ENCODE assay signal across 18 cellular contexts in genomic region chr2:25512707-25513106, GRCh38.
DNase-seq lines count a peak whose midpoint lies in the region; ATAC-seq and TF ChIP-seq lines count a peak whose summit lies in the region.
"Had no signal": no experiment of that assay in that cellular context is flagged by ENCODE, and none has a peak within 500 bp of the region (broad histone marks: within the 10 kb centered on the region; RNA-seq: fewer than 3 reads in every experiment).

No MANE protein-coding gene starts in this region.

- H3K27ac ChIP-seq in RWPE2 (ENCODE audit: poor library complexity, severe bottlenecking) (peak overlapping the region; percentile 21), testis (no peak overlapping the region)
- H3K27ac ChIP-seq: C4-2B, KMS-11 had no signal

- H3K36me3 Mint-ChIP-seq in T-helper 2 cell treated with Interferon-gamma antibody and Interleukin-4, amounts not matched to agents 5 μg/mL and 100 μg/mL, for 36 hours (ENCODE audit: low read depth), result peaks cover 1% of the 10 kb centered on the region
- peaks cover under 1% of the 10 kb centered on the region for H3K36me3 Mint-ChIP-seq in stimulated activated memory B cell treated with anti-CD40 and anti-IgM and Interleukin-4, amounts not matched to agents 10 μg/mL and 1 μg/mL and 100 μg/mL, for 72 hours

- H3K9me3 Mint-ChIP-seq in T-helper 2 cell treated with Interferon-gamma antibody and Interleukin-4, amounts not matched to agents 5 μg/mL and 100 μg/mL, for 36 hours, result no peaks in the 10 kb centered on the region
- no peaks in the 10 kb centered on the region for H3K9me3 Mint-ChIP-seq in stimulated activated memory B cell treated with anti-CD40 and anti-IgM and Interleukin-4, amounts not matched to agents 10 μg/mL and 1 μg/mL and 100 μg/mL, for 72 hours

- TF ChIP-seq POLR2A in testis (IDR thresholded peaks at IDR 0.05), result no peak

- H3K4me3 ChIP-seq in RWPE2 (ENCODE audit: severe bottlenecking) (no peak overlapping the region), testis (no peak overlapping the region)

- DNase-seq in T-helper 2 cell treated with Interferon-gamma antibody and Interleukin-4, amounts not matched to agents 5 μg/mL and 100 μg/mL, for 36 hours (ENCODE audit: low spot score), result no peak
- DNase-seq in T-helper 2 cell (no peak), RWPE2 (ENCODE audit: low spot score) (no peak), islet precursor cell (peak; percentile 61), NCI-H524 treated with DMSO at 0.1 percent for 48 hours (lab: John Stamatoyannopoulos, UW) (no peak), testis (no peak)
- DNase-seq: 8988T; activated CD4-positive, alpha-beta T cell treated with anti-CD3 and anti-CD28 coated beads for 1 hour; activated CD8-positive, alpha-beta memory T cell treated with anti-CD3 and anti-CD28 coated beads, Interleukin-2, amount 50 U/mL, for 48 hours; central memory CD4-positive, alpha-beta T cell; DMS53; foreskin fibroblast; NCI-H1436; stimulated activated CD4-positive, alpha-beta T cell treated with anti-CD3 and anti-CD28 coated beads, Interleukin-1b, Interleukin-23, amount 100 ng/mL, for 48 hours had no signal

- H3K4me1 ChIP-seq in RWPE2 (ENCODE audit: insufficient read depth, poor library complexity, severe bottlenecking), result peaks cover 5% of the 10 kb centered on the region
- H3K4me1 ChIP-seq in testis, result peaks cover 3% of the 10 kb centered on the region

- intact Hi-C loops in testis (cut with DNase I; ENCODE audit: low total_unique reads), result no loop called here

- H3K9me3 ChIP-seq in RWPE2 (ENCODE audit: severe bottlenecking) (no peaks in the 10 kb centered on the region), testis (no peaks in the 10 kb centered on the region)

- no peaks in the 10 kb centered on the region for H3K27me3 Mint-ChIP-seq in T-helper 2 cell treated with Interferon-gamma antibody and Interleukin-4, amounts not matched to agents 5 μg/mL and 100 μg/mL, for 36 hours (ENCODE audit: low read depth)
- no peaks in the 10 kb centered on the region for H3K27me3 Mint-ChIP-seq in stimulated activated memory B cell treated with anti-CD40 and anti-IgM and Interleukin-4, amounts not matched to agents 10 μg/mL and 1 μg/mL and 100 μg/mL, for 72 hours

- H3K4me3 Mint-ChIP-seq in T-helper 2 cell treated with Interferon-gamma antibody and Interleukin-4, amounts not matched to agents 5 μg/mL and 100 μg/mL, for 36 hours, result no peak overlapping the region
- H3K4me3 Mint-ChIP-seq in stimulated activated memory B cell treated with anti-CD40 and anti-IgM and Interleukin-4, amounts not matched to agents 10 μg/mL and 1 μg/mL and 100 μg/mL, for 72 hours, result no peak overlapping the region

- TF ChIP-seq CTCF in RWPE2 (IDR thresholded peaks at IDR 0.05; ENCODE audit: poor library complexity, severe bottlenecking) (no peak), testis (IDR thresholded peaks at IDR 0.05) (no peak)

- peak overlapping the region; percentile 8 for H3K27ac Mint-ChIP-seq in T-helper 2 cell treated with Interferon-gamma antibody and Interleukin-4, amounts not matched to agents 5 μg/mL and 100 μg/mL, for 36 hours
- H3K27ac Mint-ChIP-seq in stimulated activated memory B cell treated with anti-CD40 and anti-IgM and Interleukin-4, amounts not matched to agents 10 μg/mL and 1 μg/mL and 100 μg/mL, for 72 hours, result peak overlapping the region; percentile 47

- ATAC-seq in RWPE2 (ENCODE audit: low read depth) (peak; percentile 60; the same call in 2 of the 3 replicates), HG02610 (IDR thresholded peaks at IDR 0.05; ENCODE audit: unreplicated experiment) (no peak)
- ATAC-seq in stimulated activated memory B cell treated with anti-CD40 and anti-IgM and Interleukin-4, amounts not matched to agents 10 μg/mL and 1 μg/mL and 100 μg/mL, for 72 hours, result no peak

- H3K27me3 ChIP-seq in RWPE2 (ENCODE audit: insufficient read depth, poor library complexity, severe bottlenecking) (no peaks in the 10 kb centered on the region), testis (no peaks in the 10 kb centered on the region)

- no peaks in the 10 kb centered on the region for H3K36me3 ChIP-seq in RWPE2 (ENCODE audit: low read depth)
- H3K36me3 ChIP-seq in testis (ENCODE audit: low read depth, missing control alignments), result no peaks in the 10 kb centered on the region

- H3K4me1 Mint-ChIP-seq in T-helper 2 cell treated with Interferon-gamma antibody and Interleukin-4, amounts not matched to agents 5 μg/mL and 100 μg/mL, for 36 hours (ENCODE audit: low read depth), result peaks cover 19% of the 10 kb centered on the region
- H3K4me1 Mint-ChIP-seq in stimulated activated memory B cell treated with anti-CD40 and anti-IgM and Interleukin-4, amounts not matched to agents 10 μg/mL and 1 μg/mL and 100 μg/mL, for 72 hours, result peaks cover 37% of the 10 kb centered on the region

- 52 to 78% methylated on average over 3 of the region's 3 CpGs for WGBS in testis, 2 donors
